Comparison of ENCODE assay signal across 29 cellular contexts in genomic region chr3:67228136-67228535, GRCh38.
"Had no signal": no experiment of that assay in that cellular context is flagged by ENCODE, and none has a peak within 500 bp of the region (broad histone marks: within the 10 kb centered on the region; RNA-seq: fewer than 3 reads in every experiment).

No MANE protein-coding gene starts in this region.

- H3K4me3 ChIP-seq: adrenal gland, body of pancreas, esophagus squamous epithelium, gastroesophageal sphincter, heart right ventricle, hepatocyte had no signal

- H2AFZ ChIP-seq: hepatocyte had no signal

- H3K4me2 ChIP-seq: hepatocyte had no signal

- DNase-seq: activated CD4-positive, alpha-beta memory T cell treated with anti-CD3 and anti-CD28 coated beads for 36 hours; activated CD4-positive, alpha-beta T cell treated with anti-CD3 and anti-CD28 coated beads for 36 hours; activated CD4-positive, alpha-beta T cell treated with anti-CD3 and anti-CD28 coated beads, Interleukin-2, amount 10 ng/mL, durations not matched to agents 24 days and 14 days; activated CD4-positive, CD25-positive, alpha-beta regulatory T cell; activated CD4-positive, CD25-positive, alpha-beta regulatory T cell treated with anti-CD3 and anti-CD28 coated beads, Interleukin-2, amount 50 U/mL, for 72 hours; activated CD8-positive, alpha-beta memory T cell treated with anti-CD3 and anti-CD28 coated beads, Interleukin-2, amount 10 ng/mL, durations not matched to agents 7 days and 5 days; activated CD8-positive, alpha-beta memory T cell treated with anti-CD3 and anti-CD28 coated beads, Interleukin-2, amount 50 U/mL, for 4 hours; activated CD8-positive, alpha-beta T cell treated with anti-CD3 and anti-CD28 coated beads, Interleukin-2, amount 10 ng/mL, durations not matched to agents 7 days and 5 days; activated effector memory CD4-positive, alpha-beta T cell treated with anti-CD3 and anti-CD28 coated beads, Interleukin-2, amount 50 U/mL, for 16 hours; activated naive CD4-positive, alpha-beta T cell treated with anti-CD3 and anti-CD28 coated beads for 36 hours; activated naive CD8-positive, alpha-beta T cell treated with anti-CD3 and anti-CD28 coated beads for 36 hours; activated naive CD8-positive, alpha-beta T cell treated with anti-CD3 and anti-CD28 coated beads, Interleukin-2, amount 50 U/mL, for 24 hours; activated T-cell treated with anti-CD3 and anti-CD28 coated beads, Interleukin-2, amount 50 U/mL, for 1 hour; activated T-cell treated with anti-CD3 and anti-CD28 coated beads, Interleukin-2, amount 50 U/mL, for 48 hours; adrenal gland; amygdala; aorta; body of pancreas; caudate nucleus; cortex of kidney; dermis blood vessel endothelial cell; effector CD4-positive, alpha-beta T cell; effector memory CD8-positive, alpha-beta T cell; erythroblast; esophagus squamous epithelium; foreskin melanocyte; heart right ventricle had no signal

- H3K27me3 ChIP-seq: adrenal gland, body of pancreas, esophagus squamous epithelium, gastroesophageal sphincter, heart right ventricle, hepatocyte had no signal

- H3K36me3 ChIP-seq: adrenal gland, esophagus squamous epithelium, gastroesophageal sphincter, heart right ventricle had no signal

- H3K79me2 ChIP-seq: hepatocyte had no signal

- H3K27ac ChIP-seq: adrenal gland, body of pancreas, esophagus squamous epithelium, gastroesophageal sphincter, heart right ventricle, hepatocyte had no signal

- H3K4me1 ChIP-seq: adrenal gland, body of pancreas, esophagus squamous epithelium, gastroesophageal sphincter, heart right ventricle had no signal

- H3K9me3 ChIP-seq: adrenal gland, body of pancreas, esophagus squamous epithelium, gastroesophageal sphincter, heart right ventricle had no signal
